23 cellular contexts compared by ENCODE assay signal in genomic region chr7:11858026-11858425, GRCh38. TPM values are rescaled to one million over a fixed set of nuclear protein-coding genes. Genes with fewer than 3 reads are reported as not detected.
"Had no signal": no experiment of that assay in that cellular context is flagged by ENCODE, and none has a peak within 500 bp of the region (broad histone marks: within the 10 kb centered on the region; RNA-seq: fewer than 3 reads in every experiment).

No MANE protein-coding gene starts in this region.

- H3K9me3 ChIP-seq: colonic mucosa, heart right ventricle, prostate gland, transverse colon, uterus had no signal

- H3K4me1 ChIP-seq: colonic mucosa, heart right ventricle, neural progenitor cell, prostate gland, transverse colon, uterus had no signal

- DNase-seq: activated CD4-positive, alpha-beta T cell treated with anti-CD3 and anti-CD28 coated beads, Interleukin-2, amount 10 ng/mL, durations not matched to agents 7 days and 5 days; activated CD8-positive, alpha-beta T cell treated with anti-CD3 and anti-CD28 coated beads, Interleukin-2, amount 10 ng/mL, durations not matched to agents 7 days and 5 days; activated naive CD4-positive, alpha-beta T cell treated with anti-CD3 and anti-CD28 coated beads for 36 hours; activated T-cell treated with anti-CD3 and anti-CD28 coated beads, Interleukin-2, amount 50 U/mL, for 24 hours; anterior cingulate cortex; brain microvascular endothelial cell; central memory CD4-positive, alpha-beta T cell; colonic mucosa; erythroblast; foreskin melanocyte; heart right ventricle; immature natural killer cell; kidney glomerular epithelial cell; left ventricle myocardium superior; mesenchymal stem cell; naive thymus-derived CD4-positive, alpha-beta T cell; right cardiac atrium; T-helper 9 cell; transverse colon; uterus had no signal

- ATAC-seq: activated CD8-positive, alpha-beta T cell treated with anti-CD3 and anti-CD28 coated beads, Interleukin-2, amount 10 ng/mL, durations not matched to agents 7 days and 5 days; heart right ventricle; left ventricle myocardium superior; naive thymus-derived CD4-positive, alpha-beta T cell; right cardiac atrium had no signal

- FAIRE-seq: endometrium had no signal

- H3K36me3 ChIP-seq: brain microvascular endothelial cell, colonic mucosa, heart right ventricle, neural progenitor cell, prostate gland, transverse colon, uterus had no signal

- H3K4me3 ChIP-seq: colonic mucosa, heart right ventricle, neural progenitor cell, prostate gland, transverse colon, uterus had no signal

- H3K27ac ChIP-seq: brain microvascular endothelial cell, colonic mucosa, heart right ventricle, neural progenitor cell, prostate gland, transverse colon, uterus had no signal

- H3K27me3 ChIP-seq: brain microvascular endothelial cell, colonic mucosa, heart right ventricle, neural progenitor cell, transverse colon had no signal

RNA-seq across cellular contexts. Expression of gene THSD7A, which starts 26.0 kb away (rescaled TPM):
- total RNA-seq: activated CD4-positive, alpha-beta T cell treated with anti-CD3 and anti-CD28 coated beads, Interleukin-2, amount 10 ng/mL, durations not matched to agents 7 days and 5 days; activated CD8-positive, alpha-beta T cell treated with anti-CD3 and anti-CD28 coated beads, Interleukin-2, amount 10 ng/mL, durations not matched to agents 7 days and 5 days; activated naive CD4-positive, alpha-beta T cell treated with anti-CD3 and anti-CD28 coated beads for 36 hours had no signal
